In genomic region chr1:244603498-244603897, GRCh38 we compare ENCODE assay signal across 8 cellular contexts. TPM values are rescaled to one million over a fixed set of nuclear protein-coding genes. Genes with fewer than 3 reads are reported as not detected.
A peak's percentile ranks its signal among the peaks of the same experiment; 100 is the strongest.
DNase-seq lines count a peak whose midpoint lies in the region; ATAC-seq and TF ChIP-seq lines count a peak whose summit lies in the region.

No MANE protein-coding gene starts in this region.

- no peaks in the 10 kb centered on the region for H3K9me3 Mint-ChIP-seq in CD8-positive, alpha-beta T cell

- no peaks in the 10 kb centered on the region for H3K27me3 ChIP-seq in CD8-positive, alpha-beta T cell (ENCODE audit: insufficient read depth, low read length)
- no peaks in the 10 kb centered on the region for H3K27me3 ChIP-seq in RWPE2 (ENCODE audit: insufficient read depth, poor library complexity, severe bottlenecking)
- no peaks in the 10 kb centered on the region for H3K27me3 ChIP-seq in gastrocnemius medialis
- H3K27me3 ChIP-seq in MG63 = no peaks in the 10 kb centered on the region

- H3K27ac ChIP-seq in CD8-positive, alpha-beta T cell (ENCODE audit: low read depth, low read length) = no peak overlapping the region
- H3K27ac ChIP-seq in RWPE2 (ENCODE audit: poor library complexity, severe bottlenecking) (no peak overlapping the region), gastrocnemius medialis (no peak overlapping the region)

- peak; percentile 48 for ATAC-seq in CD8-positive, alpha-beta T cell
- ATAC-seq in RWPE2 (ENCODE audit: low read depth) (no peak), gastrocnemius medialis (no peak), GM21515 (IDR thresholded peaks at IDR 0.05; ENCODE audit: unreplicated experiment) (no peak)

- TF ChIP-seq POLR2A in gastrocnemius medialis (IDR thresholded peaks at IDR 0.05) = no peak

- H3K4me3 Mint-ChIP-seq in CD8-positive, alpha-beta T cell = no peak overlapping the region

- POLR2A ChIA-PET in CD8-positive, alpha-beta T cell (lab: Charles Lee) = interaction anchor here (1.1 to 1.6 kb wide), 2 partner anchors 193 to 198 kb away, joined by 3 to 4 read pairs; no protein-coding TSS in a partner anchor

- no peak overlapping the region for H3K4me3 ChIP-seq in CD8-positive, alpha-beta T cell (ENCODE audit: low read depth, low read length)
- H3K4me3 ChIP-seq in RWPE2 (ENCODE audit: severe bottlenecking) (no peak overlapping the region), fibroblast of mammary gland (ENCODE audit: control insufficient read depth, low read depth, low read length) (no peak overlapping the region), gastrocnemius medialis (no peak overlapping the region), MG63 (no peak overlapping the region)

- H3K4me1 ChIP-seq in CD8-positive, alpha-beta T cell (ENCODE audit: insufficient read depth, low read length) = no peaks in the 10 kb centered on the region
- H3K4me1 ChIP-seq in RWPE2 (ENCODE audit: insufficient read depth, poor library complexity, severe bottlenecking) (peaks cover 5% of the 10 kb centered on the region), gastrocnemius medialis (no peaks in the 10 kb centered on the region)

- no peaks in the 10 kb centered on the region for H3K36me3 Mint-ChIP-seq in CD8-positive, alpha-beta T cell

- no peaks in the 10 kb centered on the region for H3K4me1 Mint-ChIP-seq in CD8-positive, alpha-beta T cell (ENCODE audit: low read depth)

- CTCF ChIA-PET in CD8-positive, alpha-beta T cell (lab: Charles Lee) = interaction anchor here (0.8 to 5.5 kb wide), 21 partner anchors 8 to 447 kb away, joined by 3 to 148 read pairs (median 6); no protein-coding TSS in a partner anchor

- no peak overlapping the region for H3K27ac Mint-ChIP-seq in CD8-positive, alpha-beta T cell

- peaks cover 1% of the 10 kb centered on the region for H3K27me3 Mint-ChIP-seq in CD8-positive, alpha-beta T cell (ENCODE audit: low read depth)

- intact Hi-C loops in CD8-positive, alpha-beta T cell (cut with DNase I, micrococcal nuclease) = loop anchor here (1.0 to 10.0 kb wide), 4 partner anchors 50 to 1401 kb away; partner anchors contain the start of gene DESI2 (in 1 of the 2)
- intact Hi-C loops in gastrocnemius medialis (cut with DNase I; ENCODE audit: low total_unique reads) = loop anchor here (1.0 to 5.0 kb wide), 2 partner anchors 49 to 193 kb away; partner anchors contain the start of gene DESI2

- H3K36me3 ChIP-seq in CD8-positive, alpha-beta T cell (ENCODE audit: insufficient read depth, low read length) = no peaks in the 10 kb centered on the region
- H3K36me3 ChIP-seq in RWPE2 (ENCODE audit: low read depth) (no peaks in the 10 kb centered on the region), gastrocnemius medialis (no peaks in the 10 kb centered on the region), MG63 (no peaks in the 10 kb centered on the region)

- in situ Hi-C loops in gastrocnemius medialis (cut with MboI; ENCODE audit: low sequenced_read_pairs in 4 of 4) = loop anchor here in 3 of 4 donors (5.0 to 25.0 kb wide), 3 partner anchors 194 to 441 kb away; no protein-coding TSS in a partner anchor

- TF ChIP-seq CTCF in CD8-positive, alpha-beta T cell (IDR thresholded peaks at IDR 0.05) = peak; percentile 92
- TF ChIP-seq CTCF in RWPE2 (IDR thresholded peaks at IDR 0.05; ENCODE audit: poor library complexity, severe bottlenecking) (peak; percentile 74), fibroblast of mammary gland (conservative IDR thresholded peaks at IDR 0.05; ENCODE audit: control insufficient read depth, insufficient read depth, low read depth, low read length) (peak; percentile 71), gastrocnemius medialis (IDR thresholded peaks at IDR 0.05 in 4 of 5, conservative IDR thresholded peaks at IDR 0.05 in 1 of 5) (peak; percentile 75 to 88 (median 86))

- no peaks in the 10 kb centered on the region for H3K9me3 ChIP-seq in CD8-positive, alpha-beta T cell (ENCODE audit: low read length)
- no peaks in the 10 kb centered on the region for H3K9me3 ChIP-seq in RWPE2 (ENCODE audit: severe bottlenecking)
- no peaks in the 10 kb centered on the region for H3K9me3 ChIP-seq in gastrocnemius medialis
- H3K9me3 ChIP-seq in MG63 = no peaks in the 10 kb centered on the region

- DNase-seq in CD8-positive, alpha-beta T cell = peak in 1 of 7 experiments; percentile 53
- DNase-seq in HS-5 (ENCODE audit: low read depth) (peak; percentile 15), RWPE2 (ENCODE audit: low spot score) (no peak), fibroblast of mammary gland (ENCODE audit: low read depth) (peak; percentile 51), gastrocnemius medialis (no peak), MG63 (no peak)
- DNase-seq in effector CD4-positive, alpha-beta T cell = no peak

RNA-seq across cellular contexts. Expression of gene DESI2, which starts 49.4 kb away (rescaled TPM):
- total RNA-seq in CD8-positive, alpha-beta T cell = 10 to 100 TPM; 14.5 to 16.2 TPM
- total RNA-seq in gastrocnemius medialis = 10 to 100 TPM; 22.8 to 33.0 (median 25.3) TPM
- 101 and 159 TPM in 2 replicates for total RNA-seq in MG63 (2014; rRNA removed; shearing (Covaris generic); ENCODE audit: low replicate concordance)

Comparison
In these comparisons a context has a peak if more than half of its experiments do, and no peak if none do; other contexts are left out.
1. DNase-seq: peak in HS-5 (single experiment) and fibroblast of mammary gland (single experiment); none in RWPE2 (single experiment), gastrocnemius medialis (0 of 2), MG63 (single experiment) and effector CD4-positive, alpha-beta T cell (single experiment).
2. Peak in every context shown above with its lines, with median percentiles within 50 percentile points of each other: CTCF ChIP-seq.